In genomic region chr5:112975721-112976431, GRCh38 we compare ENCODE assay signal across 8 cellular contexts. TPM values are rescaled to one million over a fixed set of nuclear protein-coding genes. Genes with fewer than 3 reads are reported as not detected.
DNase-seq lines count a peak whose midpoint lies in the region; ATAC-seq and TF ChIP-seq lines count a peak whose summit lies in the region.

No MANE protein-coding gene starts in this region.

- peak overlapping the region; percentile 76 for H3K27ac ChIP-seq in effector memory CD4-positive, alpha-beta T cell (ENCODE audit: insufficient read depth, low read length, poor library complexity, severe bottlenecking)

- TF ChIP-seq CTCF in GM06990 (IDR thresholded peaks at IDR 0.05; ENCODE audit: insufficient read depth, low read length, poor library complexity, severe bottlenecking) (no peak), omental fat pad (IDR thresholded peaks at IDR 0.05) (no peak)

- ATAC-seq in GM21825 (IDR thresholded peaks at IDR 0.05; ENCODE audit: unreplicated experiment) (peak; percentile 14), omental fat pad (ENCODE audit: low FRiP score) (peak; percentile 27)

- H3K36me3 ChIP-seq in GM06990 (ENCODE audit: control insufficient read depth, insufficient read depth, low read length) (no peaks in the 10 kb centered on the region), NT2/D1 (ENCODE audit: insufficient read depth, insufficient read length, low read length) (peaks cover 1% of the 10 kb centered on the region)
- no peaks in the 10 kb centered on the region for H3K36me3 ChIP-seq in effector memory CD4-positive, alpha-beta T cell (ENCODE audit: control insufficient read depth, insufficient read depth, low read length)

- peak overlapping the region; percentile 21 for H3K9ac ChIP-seq in NT2/D1 (ENCODE audit: insufficient read length, low read depth)

- H3K4me1 ChIP-seq in NT2/D1 (ENCODE audit: insufficient read depth, insufficient read length) = no peaks in the 10 kb centered on the region
- peaks cover 13% of the 10 kb centered on the region for H3K4me1 ChIP-seq in effector memory CD4-positive, alpha-beta T cell (ENCODE audit: control insufficient read depth, insufficient read depth, low read length, poor library complexity, severe bottlenecking)

- DNase-seq in GM06990 (ENCODE audit: extremely low read depth, insufficient read length) = no peak
- no peak for DNase-seq in NT2/D1 (ENCODE audit: low read depth, low spot score)
- DNase-seq in effector memory CD4-positive, alpha-beta T cell = no peak
- no peak for DNase-seq in omental fat pad (ENCODE audit: low spot score)
- no peak for DNase-seq in NCI-H510A treated with DMSO at 0.1 percent for 48 hours (lab: John Stamatoyannopoulos, UW)
- DNase-seq in erythroblast (lab: John Stamatoyannopoulos, UW) = no peak
- DNase-seq in occipital lobe (lab: John Stamatoyannopoulos, UW) = no peak

- no peak for TF ChIP-seq POLR2A in erythroblast (IDR thresholded peaks at IDR 0.05; ENCODE audit: low read length)

- peak overlapping the region; percentile 61 for H3K4me3 ChIP-seq in GM06990 (replicated peaks; ENCODE audit: low read depth, low read length)
- H3K4me3 ChIP-seq in NT2/D1 (ENCODE audit: insufficient read length, low read depth) = peak overlapping the region; percentile 25
- H3K4me3 ChIP-seq in effector memory CD4-positive, alpha-beta T cell (ENCODE audit: insufficient read depth, low read depth, low read length, poor library complexity, severe bottlenecking) = peak overlapping the region; percentile 93

- no peaks in the 10 kb centered on the region for H3K9me3 ChIP-seq in NT2/D1 (ENCODE audit: insufficient read depth, low read length)
- H3K9me3 ChIP-seq in effector memory CD4-positive, alpha-beta T cell (ENCODE audit: control insufficient read depth, low read length) = no peaks in the 10 kb centered on the region

- H3K27me3 ChIP-seq in GM06990 (replicated peaks; ENCODE audit: control insufficient read depth, insufficient read depth, low read length) = no peaks in the 10 kb centered on the region
- H3K27me3 ChIP-seq in NT2/D1 (ENCODE audit: insufficient read depth, insufficient read length) = no peaks in the 10 kb centered on the region
- no peaks in the 10 kb centered on the region for H3K27me3 ChIP-seq in effector memory CD4-positive, alpha-beta T cell (replicated peaks; ENCODE audit: control insufficient read depth, insufficient read depth, low read length, poor library complexity, severe bottlenecking)

RNA-seq across cellular contexts. Expression of gene DCP2, which starts 0.7 kb away (rescaled TPM):
- total RNA-seq in omental fat pad (10 to 100 TPM; 22.2 to 53.4 (median 25.9) TPM), occipital lobe (129 TPM)

RNA-seq across cellular contexts. Expression of gene REEP5, which starts 53.8 kb away (rescaled TPM):
- 10 to 100 TPM; 74.2 to 90.1 (median 81.9) TPM for total RNA-seq in omental fat pad
- 113 TPM for total RNA-seq in occipital lobe

Comparison
In these comparisons a context has a peak if more than half of its experiments do, and no peak if none do; other contexts are left out.
1. H3K4me3 ChIP-seq: peak in every context shown above with its lines; median percentile 93 in effector memory CD4-positive, alpha-beta T cell; 61 in GM06990; 25 in NT2/D1.